ENCODE assay signal across 20 cellular contexts in genomic region chr12:62805517-62805916, GRCh38.
DNase-seq lines count a peak whose midpoint lies in the region; ATAC-seq lines count a peak whose summit lies in the region.
"Had no signal": no experiment of that assay in that cellular context is flagged by ENCODE, and none has a peak within 500 bp of the region (broad histone marks: within the 10 kb centered on the region; RNA-seq: fewer than 3 reads in every experiment).

No MANE protein-coding gene starts in this region.

- no peak overlapping the region for H3K4me3 Mint-ChIP-seq in activated T-helper 17 cell treated with anti-CD3 and anti-CD28 coated beads, Interleukin-2, amount 50 U/mL, for 72 hours
- H3K4me3 Mint-ChIP-seq: CD8-positive, alpha-beta T cell had no signal

- no peaks in the 10 kb centered on the region for H3K36me3 Mint-ChIP-seq in activated T-helper 17 cell treated with anti-CD3 and anti-CD28 coated beads, Interleukin-2, amount 50 U/mL, for 72 hours (ENCODE audit: low read depth)
- H3K36me3 Mint-ChIP-seq: CD8-positive, alpha-beta T cell had no signal

- DNase-seq in stimulated activated CD4-positive, alpha-beta T cell treated with anti-CD3 and anti-CD28 coated beads, Interleukin-4, amount 100 ng/mL, for 1 hour: no peak
- no peak for DNase-seq in T1000 (lab: John Stamatoyannopoulos, UW)
- DNase-seq: Calu3; CD8-positive, alpha-beta T cell; GF-D8; GM23248; HCEC 1CT; KBM-7; NCI-H1105; NCI-H2107; NCI-H510A; PC-3; RPMI8226; SIG-M5; T-helper 1 cell had no signal

- no peak overlapping the region for H3K27ac Mint-ChIP-seq in activated T-helper 17 cell treated with anti-CD3 and anti-CD28 coated beads, Interleukin-2, amount 50 U/mL, for 72 hours
- H3K27ac Mint-ChIP-seq: CD8-positive, alpha-beta T cell had no signal

- peaks cover 5% of the 10 kb centered on the region for H3K4me1 Mint-ChIP-seq in activated T-helper 17 cell treated with anti-CD3 and anti-CD28 coated beads, Interleukin-2, amount 50 U/mL, for 72 hours

- peaks cover 4% of the 10 kb centered on the region for H3K27me3 Mint-ChIP-seq in activated T-helper 17 cell treated with anti-CD3 and anti-CD28 coated beads, Interleukin-2, amount 50 U/mL, for 72 hours

- peak; percentile 47 for ATAC-seq in GM18499 (IDR thresholded peaks at IDR 0.05; ENCODE audit: insufficient read depth, unreplicated experiment)
- peak; percentile 38 for ATAC-seq in GM18868 (IDR thresholded peaks at IDR 0.05; ENCODE audit: unreplicated experiment)
- ATAC-seq in HG02938 (IDR thresholded peaks at IDR 0.05; ENCODE audit: unreplicated experiment): peak; percentile 32
- peak; percentile 30 for ATAC-seq in activated T-helper 17 cell treated with anti-CD3 and anti-CD28 coated beads, Interleukin-2, amount 50 U/mL, for 72 hours (replicated peaks)
- ATAC-seq in HG03460 (IDR thresholded peaks at IDR 0.05; ENCODE audit: unreplicated experiment): no peak
- ATAC-seq: CD8-positive, alpha-beta T cell; PC-3 had no signal

- no peaks in the 10 kb centered on the region for H3K9me3 Mint-ChIP-seq in activated T-helper 17 cell treated with anti-CD3 and anti-CD28 coated beads, Interleukin-2, amount 50 U/mL, for 72 hours
- H3K9me3 Mint-ChIP-seq: CD8-positive, alpha-beta T cell had no signal
